ENCODE assay signal across 24 cellular contexts in the genomic region with DNA sequence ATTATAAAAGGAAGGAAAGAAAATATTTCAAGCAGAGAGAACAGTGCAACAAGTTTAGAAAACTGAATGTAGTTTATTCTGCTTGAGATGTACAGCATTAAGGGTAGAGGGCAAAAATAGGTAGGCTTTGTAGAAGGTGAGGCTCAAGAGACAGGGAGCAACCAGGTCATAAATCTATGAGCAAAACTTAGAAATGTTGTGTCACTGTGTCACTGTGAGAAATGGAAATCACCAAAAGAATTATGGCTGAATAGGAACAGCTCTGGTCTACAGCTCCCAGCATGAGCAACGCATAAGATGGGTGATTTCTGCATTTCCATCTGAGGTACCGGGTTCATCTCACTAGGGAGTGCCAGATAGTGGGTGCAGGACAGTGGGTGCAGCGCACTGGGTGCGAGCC. TPM values are rescaled to one million over a fixed set of nuclear protein-coding genes. Genes with fewer than 3 reads are reported as not detected.
DNase-seq lines count a peak whose midpoint lies in the region; ATAC-seq, FAIRE-seq and TF ChIP-seq lines count a peak whose summit lies in the region.
"Had no signal": no experiment of that assay in that cellular context is flagged by ENCODE, and none has a peak within 500 bp of the region (broad histone marks: within the 10 kb centered on the region; RNA-seq: fewer than 3 reads in every experiment).

No MANE protein-coding gene starts in this region.

- no peaks in the 10 kb centered on the region for H3K36me3 ChIP-seq in HepG2 (replicated peaks in 1 of 2; ENCODE audit: control insufficient read depth in 1 of 2, insufficient read depth in 2 of 2, low read length in 2 of 2)
- no peaks in the 10 kb centered on the region for H3K36me3 ChIP-seq in right lobe of liver
- no peaks in the 10 kb centered on the region for H3K36me3 ChIP-seq in K562 (ENCODE audit: control insufficient read depth, insufficient read depth, low read length)
- H3K36me3 ChIP-seq: BE2C; BLaER1 treated with 17β-estradiol and CSF1 and Interleukin-3, amounts not matched to agents 10 nM and 100 nM had no signal

- H3K36me3 Mint-ChIP-seq in progenitor cell of endocrine pancreas (ENCODE audit: insufficient read depth): peaks cover 6% of the 10 kb centered on the region
- H3K36me3 Mint-ChIP-seq: CD14-positive monocyte had no signal

- BruUV-seq in HepG2 (replicated peaks; lab: Mats Ljungman, UMichigan): no TSS peak
- no TSS peak for BruUV-seq in K562 (replicated peaks; lab: Mats Ljungman, UMichigan)

- CTCF ChIA-PET in HepG2 (lab: Yijun Ruan, JAX; ENCODE audit: low intra/inter-chr PET ratio, low total read pairs) (no interaction called here), K562 (lab: Yijun Ruan, JAX; ENCODE audit: low intra/inter-chr PET ratio) (no interaction called here)

- TF ChIP-seq RAD21 in HepG2 (CRISPR knock-in tag; IDR thresholded peaks at IDR 0.05) (no peak), K562 (CRISPR knock-in tag; conservative IDR thresholded peaks at IDR 0.05 in 1 of 2, IDR thresholded peaks at IDR 0.05 in 1 of 2) (no peak)

- in situ Hi-C loops in HepG2 (cut with HindIII; ENCODE audit: extremely low pct_ligation_motif_present, low pct_unique_long_range_greater_than_20kb): no loop called here
- in situ Hi-C loops in K562 (cut with MboI): no loop called here

- FAIRE-seq in HepG2 (lab: Jason Lieb, UNC) (no peak), K562 (lab: Jason Lieb, UNC) (no peak)
- FAIRE-seq: A549, D721Med, GM12878, GM19239 had no signal

- H3K4me1 ChIP-seq in HepG2 (ENCODE audit: insufficient read depth, low read length) (peaks cover 11% of the 10 kb centered on the region; the same call in 1 of the 2 replicates), right lobe of liver (no peaks in the 10 kb centered on the region), K562 (replicated peaks in 1 of 2; ENCODE audit: control insufficient read depth in 2 of 2, insufficient read depth in 2 of 2, low read length in 2 of 2) (no peaks in the 10 kb centered on the region)
- H3K4me1 ChIP-seq: A549, BE2C had no signal

- no peaks in the 10 kb centered on the region for H3K27me3 ChIP-seq in HepG2 (ENCODE audit: control insufficient read depth in 1 of 2, insufficient read depth in 2 of 2, low read length in 2 of 2)
- no peaks in the 10 kb centered on the region for H3K27me3 ChIP-seq in right lobe of liver
- H3K27me3 ChIP-seq in K562 (ENCODE audit: control insufficient read depth in 2 of 2, insufficient read depth in 2 of 2, low read length in 2 of 2): peaks cover 0 to 2% of the 10 kb centered on the region in 2 experiments; a peak in 1 of 5 replicates
- H3K27me3 ChIP-seq: BE2C; BLaER1 treated with 17β-estradiol and CSF1 and Interleukin-3, amounts not matched to agents 10 nM and 100 nM had no signal

- H2AFZ ChIP-seq in HepG2 (ENCODE audit: low read length) (no peak overlapping the region), K562 (ENCODE audit: low read depth, low read length) (peak overlapping the region; percentile 63; the same call in 1 of the 2 replicates)
- H2AFZ ChIP-seq: GM23338 had no signal

- H3K9ac ChIP-seq in HepG2 (ENCODE audit: insufficient read depth, low read depth, low read length) (no peak overlapping the region), K562 (ENCODE audit: insufficient read depth in 1 of 2, low read depth in 2 of 2, low read length in 2 of 2) (no peak overlapping the region)
- H3K9ac ChIP-seq: BLaER1 treated with 17β-estradiol and CSF1 and Interleukin-3, amounts not matched to agents 10 nM and 100 nM had no signal

- H4K20me1 ChIP-seq in HepG2 (ENCODE audit: insufficient read depth, low read length): no peaks in the 10 kb centered on the region
- H4K20me1 ChIP-seq in K562 (replicated peaks; ENCODE audit: control insufficient read depth, insufficient read depth, low read length): no peaks in the 10 kb centered on the region
- H4K20me1 ChIP-seq: BLaER1 treated with 17β-estradiol and CSF1 and Interleukin-3, amounts not matched to agents 10 nM and 100 nM had no signal

- H3K4me2 ChIP-seq in HepG2 (ENCODE audit: low read depth, low read length): peak overlapping the region; percentile 51
- H3K4me2 ChIP-seq in K562 (ENCODE audit: insufficient read depth, low read length): no peak overlapping the region
- H3K4me2 ChIP-seq: A549; BLaER1 treated with 17β-estradiol and CSF1 and Interleukin-3, amounts not matched to agents 10 nM and 100 nM; GM23338 had no signal

- DNase-seq in HepG2 (ENCODE audit: low spot score) (no peak), right lobe of liver (no peak), K562 (ENCODE audit: extremely low read depth in 1 of 4, low spot score in 3 of 4) (no peak), progenitor cell of endocrine pancreas (ENCODE audit: low spot score, unreplicated experiment) (no peak)
- DNase-seq in activated CD4-positive, alpha-beta T cell treated with anti-CD3 and anti-CD28 coated beads, Interleukin-2, amount 50 U/mL, for 48 hours: no peak
- DNase-seq: 8988T; ACHN; AML-193; BE2C; CD4-positive, alpha-beta T cell; DMS 273 treated with DMSO at 0.1 percent for 48 hours; DMS79; EL; GDM1; H9 had no signal

- H3K27me3 Mint-ChIP-seq in progenitor cell of endocrine pancreas: no peaks in the 10 kb centered on the region

- H3K4me3 ChIP-seq in HepG2 (replicated peaks in 1 of 3; ENCODE audit: insufficient read depth in 1 of 3, low read depth in 2 of 3, low read length in 3 of 3) (0 out of 6 replicates have a peak overlapping the region, but pooled peaks of 1 of the 3 experiments have one; percentile 23), right lobe of liver (no peak overlapping the region), K562 (no peak overlapping the region)
- H3K4me3 ChIP-seq: A549; BLaER1 treated with 17β-estradiol and CSF1 and Interleukin-3, amounts not matched to agents 10 nM and 100 nM; GM12878; GM23338 had no signal

- no peak for TF ChIP-seq POLR2A in HepG2 (IDR thresholded peaks at IDR 0.05; ENCODE audit: insufficient read depth in 1 of 2, low read depth in 2 of 2, low read length in 2 of 2)
- TF ChIP-seq POLR2A in right lobe of liver (IDR thresholded peaks at IDR 0.05): no peak
- TF ChIP-seq POLR2A in K562 (conservative IDR thresholded peaks at IDR 0.05): no peak

- H3K4me1 Mint-ChIP-seq in progenitor cell of endocrine pancreas (ENCODE audit: low read depth): no peaks in the 10 kb centered on the region
- H3K4me1 Mint-ChIP-seq: GM23338, H9 had no signal

- peaks cover 23% of the 10 kb centered on the region for H3K9me3 Mint-ChIP-seq in progenitor cell of endocrine pancreas (ENCODE audit: low read depth)

- POLR2A ChIA-PET in HepG2 (lab: Yijun Ruan, JAX) (no interaction called here), K562 (lab: Yijun Ruan, JAX) (no interaction called here)

- no peak overlapping the region for H3K4me3 Mint-ChIP-seq in progenitor cell of endocrine pancreas (ENCODE audit: low read depth)
- H3K4me3 Mint-ChIP-seq: CD14-positive monocyte; CD4-positive, alpha-beta T cell; GM23338; H9 had no signal

- H3K79me2 ChIP-seq in HepG2 (ENCODE audit: insufficient read depth, low read length) (no peaks in the 10 kb centered on the region), K562 (ENCODE audit: control insufficient read depth, insufficient read depth, low read length) (no peaks in the 10 kb centered on the region)

- peak overlapping the region; percentile 53 for H3K27ac Mint-ChIP-seq in progenitor cell of endocrine pancreas
- H3K27ac Mint-ChIP-seq: CD4-positive, alpha-beta T cell; GM23338; H9 had no signal

- TF ChIP-seq EP300 in HepG2 (IDR thresholded peaks at IDR 0.05; ENCODE audit: low read depth in 2 of 2, low read length in 2 of 2) (no peak), HepG2 (CRISPR knock-in tag; IDR thresholded peaks at IDR 0.05; ENCODE audit: borderline replicate concordance) (no peak), K562 (IDR thresholded peaks at IDR 0.05; ENCODE audit: low read length) (no peak)

- H3K9me3 ChIP-seq in HepG2 (ENCODE audit: low read length) (peaks cover 13% of the 10 kb centered on the region; the same call in 1 of the 2 replicates), right lobe of liver (no peaks in the 10 kb centered on the region), K562 (replicated peaks; ENCODE audit: control insufficient read depth, insufficient read depth, low read depth, low read length) (no peaks in the 10 kb centered on the region)
- H3K9me3 ChIP-seq: A549 had no signal

- ATAC-seq in HepG2 (no peak), right lobe of liver (no peak), K562 (no peak), GM21529 (IDR thresholded peaks at IDR 0.05; ENCODE audit: unreplicated experiment) (no peak)
- ATAC-seq: A549, GM12878, GM23338, HCT116 had no signal

- no peak for TF ChIP-seq CTCF in HepG2 (CRISPR knock-in tag; IDR thresholded peaks at IDR 0.05)
- TF ChIP-seq CTCF in right lobe of liver (IDR thresholded peaks at IDR 0.05): no peak
- no peak for TF ChIP-seq CTCF in K562 (IDR thresholded peaks at IDR 0.05 in 2 of 3, conservative IDR thresholded peaks at IDR 0.05 in 1 of 3; ENCODE audit: insufficient read depth in 2 of 3, low read depth in 1 of 3, low read length in 3 of 3)
- TF ChIP-seq CTCF in progenitor cell of endocrine pancreas (IDR thresholded peaks at IDR 0.05; ENCODE audit: unreplicated experiment): no peak

- no peaks in the 10 kb centered on the region for H3K9me1 ChIP-seq in K562 (ENCODE audit: control insufficient read depth, insufficient read depth, low read length)

- WGBS in HepG2 (ENCODE audit: low lambda C conversion rate): 33% methylated on average over 1 of the region's 4 CpGs
- 100% methylated on average over 2 of the region's 4 CpGs for WGBS in right lobe of liver (ENCODE audit: insufficient coverage, low coverage, low lambda C conversion rate, missing lambda C conversion rate)
- WGBS in K562 (ENCODE audit: insufficient coverage, low coverage, missing lambda C conversion rate): 3% methylated on average over 4 of the region's 4 CpGs

- H3K27ac ChIP-seq in HepG2 (ENCODE audit: extremely low read length, insufficient read depth, low read length): no peak overlapping the region
- H3K27ac ChIP-seq in right lobe of liver: no peak overlapping the region
- no peak overlapping the region for H3K27ac ChIP-seq in K562 (ENCODE audit: extremely low read depth, low read depth, low read length)
- H3K27ac ChIP-seq: A549; BLaER1 treated with 17β-estradiol and CSF1 and Interleukin-3, amounts not matched to agents 10 nM and 100 nM had no signal

- intact Hi-C loops in HepG2 (cut with micrococcal nuclease; ENCODE audit: unreplicated experiment) (no loop called here), right lobe of liver (cut with DNase I) (no loop called here), K562 (cut with micrococcal nuclease) (no loop called here)

RNA-seq across cellular contexts. Expression of gene TNFSF4, which starts 53.6 kb away (rescaled TPM):
- 2.4 and 3.2 TPM in 2 replicates for total RNA-seq in HepG2 (2016; rRNA removed; fragmentation: Illumina TruSeq; extraction: Trizol)
- 0.30 and 0.53 TPM in 2 replicates for total RNA-seq in HepG2 (2016; cell fraction: cytosol; rRNA removed; fragmentation: Illumina TruSeq; extraction: Trizol; ENCODE audit: low read depth)
- total RNA-seq in HepG2 (2016; cell fraction: insoluble cytoplasmic fraction; rRNA removed; fragmentation: Illumina TruSeq; extraction: Trizol): 2.7 and 3.6 TPM in 2 replicates
- 2.0 TPM in 2 replicates for total RNA-seq in HepG2 (2016; cell fraction: membrane; rRNA removed; fragmentation: Illumina TruSeq; extraction: Trizol)
- total RNA-seq in HepG2 (2016; cell fraction: nucleus; rRNA removed; fragmentation: Illumina TruSeq; extraction: Trizol): 2.8 and 3.0 TPM in 2 replicates
- 7.9 and 8.3 TPM in 2 replicates for polyA plus RNA-seq in HepG2 (2011; rRNA removed)
- polyA plus RNA-seq in HepG2 (2011; cell fraction: cytosol; rRNA removed): 3.3 and 6.8 TPM in 2 replicates
- polyA plus RNA-seq in HepG2 (2011; cell fraction: nucleus; rRNA removed): 3.2 and 5.6 TPM in 2 replicates
- 9.1 and 11.8 TPM in 2 replicates for polyA plus RNA-seq in HepG2 (2012)
- polyA plus RNA-seq in HepG2 (2016; cell fraction: cytosol; fragmentation: Illumina TruSeq; extraction: Trizol; ENCODE audit: low read depth): 0.17 and 0.19 TPM in 2 replicates
- polyA plus RNA-seq in HepG2 (2016; cell fraction: insoluble cytoplasmic fraction; fragmentation: Illumina TruSeq; extraction: Trizol; ENCODE audit: low read depth): 3.1 and 3.5 TPM in 2 replicates
- 0.88 and 1.0 TPM in 2 replicates for polyA plus RNA-seq in HepG2 (2016; cell fraction: membrane; fragmentation: Illumina TruSeq; extraction: Trizol; ENCODE audit: low read depth)
- 2.0 and 2.1 TPM in 2 replicates for polyA plus RNA-seq in HepG2 (2016; cell fraction: nucleus; fragmentation: Illumina TruSeq; extraction: Trizol; ENCODE audit: insufficient read depth, low read depth)
- 0.47 and 5.8 TPM in 2 replicates for polyA minus RNA-seq in HepG2 (2011; rRNA and poly(A)+ RNA removed; ENCODE audit: low replicate concordance)
- 4.8 and 5.8 TPM in 2 replicates for polyA minus RNA-seq in HepG2 (2011; cell fraction: cytosol; rRNA and poly(A)+ RNA removed)
- 23.4 and 33.6 TPM in 2 replicates for polyA minus RNA-seq in HepG2 (2011; cell fraction: nucleus; rRNA and poly(A)+ RNA removed)
- under 1 TPM; 0.49 to 0.97 (median 0.55) TPM for total RNA-seq in right lobe of liver
- total RNA-seq in K562 (2011; cell fraction: chromatin; rRNA removed; ENCODE audit: low replicate concordance): 0.07 and 0.19 TPM in 2 replicates
- total RNA-seq in K562 (2011; cell fraction: nucleolus; rRNA removed): not detected in 2 replicates
- total RNA-seq in K562 (2011; cell fraction: nucleoplasm; rRNA removed): 0.15 TPM in 1 of 2 replicates, not detected in the other
- total RNA-seq in K562 (2014; rRNA removed): 0.04 TPM in 1 of 2 replicates, not detected in the other
- total RNA-seq in K562 (2014; rRNA removed; fragmentation: Illumina TruSeq; extraction: Trizol): 0.13 and 0.22 TPM in 2 replicates
- 0.15 and 0.18 TPM in 2 replicates for total RNA-seq in K562 (2015; rRNA removed; fragmentation: Illumina TruSeq; extraction: Trizol)
- 0.13 and 0.16 TPM in 2 replicates for total RNA-seq in K562 (2021)
- 0.13 and 0.22 TPM in 2 replicates for polyA plus RNA-seq in K562 (2011; rRNA removed)
- polyA plus RNA-seq in K562 (2011; cell fraction: cytosol; rRNA removed): 0.06 and 0.10 TPM in 2 replicates
- polyA plus RNA-seq in K562 (2011; cell fraction: nucleus; rRNA removed): 0.16 and 0.37 TPM in 2 replicates
- polyA plus RNA-seq in K562 (2012): 0.14 and 0.76 TPM in 2 replicates
- polyA plus RNA-seq in K562 (2014; fragmentation: Illumina TruSeq; extraction: Trizol): 0.07 and 0.16 TPM in 2 replicates
- polyA plus RNA-seq in K562 (2014; fragmentation: Nextera tagmentation; extraction: Ambion mirVana): under 1 TPM; 0.08 to 0.23 TPM
- polyA plus RNA-seq in K562 (2014; rRNA removed): 0.05 and 0.08 TPM in 2 replicates
- 0.27 and 0.32 TPM in 2 replicates for polyA minus RNA-seq in K562 (2011; rRNA and poly(A)+ RNA removed)
- not detected in 2 replicates for polyA minus RNA-seq in K562 (2011; cell fraction: cytosol; rRNA and poly(A)+ RNA removed)
- 0.33 TPM in 1 of 2 replicates, not detected in the other for polyA minus RNA-seq in K562 (2011; cell fraction: nucleus; rRNA and poly(A)+ RNA removed)
- total RNA-seq in progenitor cell of endocrine pancreas: 1.3 and 1.7 TPM in 2 replicates

Comparison
In these comparisons a context has a peak if more than half of its experiments do, and no peak if none do; other contexts are left out.
1. Of the 241 proteins assayed by ChIP-seq in both HepG2 and K562: peak only in HepG2: ZNF274; only in K562: MEIS2; in both: none; in neither: 238; mixed calls (peak in some experiments, not most) for 1.